In the genomic region with DNA sequence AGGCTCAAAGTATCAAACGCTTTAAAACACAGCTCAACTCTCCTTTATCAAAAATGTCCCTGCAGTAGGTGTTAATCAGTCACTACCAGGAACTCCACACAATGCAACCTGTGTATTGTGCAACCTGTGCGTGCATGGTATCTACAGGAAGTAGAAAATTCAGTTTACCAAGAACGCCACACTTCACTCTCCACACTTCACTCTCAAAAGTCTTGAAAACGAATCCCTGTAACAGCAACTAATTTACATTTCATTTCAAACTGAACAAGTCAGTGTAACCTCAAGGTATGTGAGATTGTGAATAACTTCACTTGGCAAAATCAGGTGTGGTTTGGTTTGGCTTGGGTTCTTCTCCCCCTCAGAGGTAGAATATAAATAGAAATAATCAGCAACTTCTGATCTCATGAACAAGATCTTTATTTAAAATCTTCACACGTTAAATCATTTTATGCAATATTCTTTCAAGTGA, we compare ENCODE assay signal across 8 cellular contexts. TPM values are rescaled to one million over a fixed set of nuclear protein-coding genes. Genes with fewer than 3 reads are reported as not detected.
DNase-seq lines count a peak whose midpoint lies in the region; ATAC-seq, FAIRE-seq and TF ChIP-seq lines count a peak whose summit lies in the region.

No MANE protein-coding gene starts in this region.

- H2BK12ac ChIP-seq in H1 (ENCODE audit: low read depth, low read length) = no peak overlapping the region

- H3K9me3 ChIP-seq in H1 (ENCODE audit: insufficient read depth in 2 of 2, low read depth in 1 of 2, low read length in 1 of 2) (no peaks in the 10 kb centered on the region), prostate gland (no peaks in the 10 kb centered on the region)

- H3K36me3 ChIP-seq in H1 (ENCODE audit: control insufficient read depth in 2 of 4, insufficient read depth in 4 of 4, low read length in 3 of 4) = no peaks in the 10 kb centered on the region
- H3K36me3 ChIP-seq in prostate gland = no peaks in the 10 kb centered on the region

- peak overlapping the region; percentile 80 to 91 for H3K4me2 ChIP-seq in H1 (ENCODE audit: insufficient read depth in 1 of 2, low read depth in 2 of 2, low read length in 2 of 2)

- no peak overlapping the region for H2BK120ac ChIP-seq in H1 (replicated peaks; ENCODE audit: low read depth, low read length)

- no peak overlapping the region for H3K56ac ChIP-seq in H1 (replicated peaks; ENCODE audit: insufficient read length, low read depth, low read length)

- H4K8ac ChIP-seq in H1 (ENCODE audit: extremely low read depth, insufficient read depth, low read length) = no peak overlapping the region

- TF ChIP-seq POLR2A in H1 (IDR thresholded peaks at IDR 0.05; ENCODE audit: control extremely low read depth in 1 of 2, low read depth in 2 of 2, low read length in 2 of 2) (no peak), prostate gland (IDR thresholded peaks at IDR 0.05) (no peak)

- no peak overlapping the region for H2AK5ac ChIP-seq in H1 (ENCODE audit: low read depth, low read length)

- H3K4ac ChIP-seq in H1 (replicated peaks; ENCODE audit: insufficient read length, low read depth, low read length) = no peak overlapping the region

- H3K4me3 ChIP-seq in H1 (ENCODE audit: extremely low read depth in 1 of 4, insufficient read depth in 2 of 4, low read depth in 3 of 4, low read length in 4 of 4) (peak overlapping the region in 1 of 4 experiments; percentile 94; a peak in 2 of 8 replicates), prostate gland (peak overlapping the region; percentile 81 to 91)

- no peak overlapping the region for H3K9ac ChIP-seq in H1 (replicated peaks in 1 of 4; ENCODE audit: extremely low read depth in 1 of 4, low read depth in 3 of 4, low read length in 3 of 4)

- H4K20me1 ChIP-seq in H1 (replicated peaks in 1 of 2; ENCODE audit: control insufficient read depth in 1 of 2, insufficient read depth in 2 of 2, low read length in 2 of 2) = peaks cover 0 to 4% of the 10 kb centered on the region in 2 experiments

- WGBS in H1 (ENCODE audit: extremely low coverage in 1 of 2, insufficient coverage in 1 of 2, insufficient read length in 1 of 2, insufficient replicate concordance in 2 of 2, low coverage in 1 of 2, low lambda C conversion rate in 2 of 2, missing lambda C conversion rate in 1 of 2), 2 experiments = 76% methylated on average over 5 of the region's 5 CpGs; no CpG with 5 or more reads in 1 of the 2 experiments
- 17% methylated on average over 5 of the region's 5 CpGs for WGBS in prostate gland

- H3K27me3 ChIP-seq in H1 (replicated peaks in 1 of 4; ENCODE audit: control insufficient read depth in 3 of 4, extremely low read depth in 1 of 4, insufficient read depth in 3 of 4, low read length in 3 of 4) = no peaks in the 10 kb centered on the region; a peak in 2 of 7 replicates
- no peaks in the 10 kb centered on the region for H3K27me3 ChIP-seq in prostate gland (replicated peaks; ENCODE audit: insufficient read depth)

- H2AFZ ChIP-seq in H1 (ENCODE audit: low read length) = no peak overlapping the region

- POLR2A ChIA-PET in H1 (lab: Charles Lee; ENCODE audit: partially characterized antibody) = interaction anchor here (1.3 kb wide), 1 partner anchor 114 kb away, joined by 3 read pairs; no protein-coding TSS in a partner anchor

- H3K79me1 ChIP-seq in H1 (ENCODE audit: low read depth, low read length) = peaks cover 9% of the 10 kb centered on the region; the same call in 1 of the 2 replicates

- H4K5ac ChIP-seq in H1 (ENCODE audit: insufficient read length, low read depth, low read length) = no peak overlapping the region

- peaks cover 4% of the 10 kb centered on the region; the same call in 1 of the 2 replicates for H3K23me2 ChIP-seq in H1 (ENCODE audit: low read depth, low read length)

- TF ChIP-seq CTCF in H1 (IDR thresholded peaks at IDR 0.05; ENCODE audit: control extremely low read depth in 1 of 3, insufficient read depth in 1 of 3, low read depth in 1 of 3, low read length in 3 of 3) (no peak), prostate gland (IDR thresholded peaks at IDR 0.05) (no peak)

- no peak overlapping the region for H3K14ac ChIP-seq in H1 (ENCODE audit: insufficient read length)

- DNase-seq in COLO668 (lab: John Stamatoyannopoulos, UW; ENCODE audit: unreplicated experiment) (peak; percentile 56), NOMO-1 (lab: John Stamatoyannopoulos, UW; ENCODE audit: unreplicated experiment in 2 of 2) (peak; percentile 18 to 82), H1 (ENCODE audit: low read depth in 1 of 2, low spot score in 2 of 2) (no peak), prostate gland (ENCODE audit: low spot score) (peak; percentile 67), EL (no peak)

- no peak overlapping the region for H2BK15ac ChIP-seq in H1 (ENCODE audit: low read length)

- peaks cover 10 to 57% of the 10 kb centered on the region in 2 experiments for H3K79me2 ChIP-seq in H1 (ENCODE audit: control insufficient read depth in 1 of 2, insufficient read depth in 2 of 2, low read length in 2 of 2)

- H3K27ac ChIP-seq in H1 (ENCODE audit: low read depth, low read length) = no peak overlapping the region
- peak overlapping the region; percentile 79 to 90 for H3K27ac ChIP-seq in prostate gland

- peaks cover 1 to 7% (median 3%) of the 10 kb centered on the region in 4 experiments; a peak in 6 of 7 replicates for H3K4me1 ChIP-seq in H1 (replicated peaks in 1 of 4; ENCODE audit: control insufficient read depth in 3 of 4, insufficient read depth in 4 of 4, low read length in 3 of 4)
- H3K4me1 ChIP-seq in prostate gland (replicated peaks) = no peaks in the 10 kb centered on the region

- TF ChIP-seq EP300 in H1 (IDR thresholded peaks at IDR 0.05; ENCODE audit: borderline replicate concordance in 1 of 2, low read depth in 2 of 2, low read length in 2 of 2) = no peak

- peak; percentile 27 for ATAC-seq in GM21825 (IDR thresholded peaks at IDR 0.05; ENCODE audit: unreplicated experiment)
- ATAC-seq in GM19397 (IDR thresholded peaks at IDR 0.05; ENCODE audit: unreplicated experiment) = no peak
- no peak for ATAC-seq in HG03469 (IDR thresholded peaks at IDR 0.05; ENCODE audit: unreplicated experiment)

- intact Hi-C loops in prostate gland (cut with DNase I) = no loop called here

- CTCF ChIA-PET in H1 (lab: Charles Lee; ENCODE audit: partially characterized antibody) = interaction anchor here (0.6 kb wide), 1 partner anchor 116 kb away, joined by 3 read pairs; no protein-coding TSS in a partner anchor

- no peak overlapping the region for H3K18ac ChIP-seq in H1 (ENCODE audit: extremely low read depth, low read length)

- no peak for FAIRE-seq in H1 (lab: Jason Lieb, UNC)

- no peak for TF ChIP-seq RAD21 in H1 (IDR thresholded peaks at IDR 0.05 in 1 of 2, conservative IDR thresholded peaks at IDR 0.05 in 1 of 2; ENCODE audit: low read depth in 2 of 2, low read length in 2 of 2)

- no peak overlapping the region for H4K91ac ChIP-seq in H1 (replicated peaks; ENCODE audit: insufficient read length, low read length)

- no peak overlapping the region for H3K23ac ChIP-seq in H1 (ENCODE audit: insufficient read length)

- H2BK5ac ChIP-seq in H1 (ENCODE audit: low read depth, low read length) = no peak overlapping the region

- H2BK20ac ChIP-seq in H1 (ENCODE audit: low read length) = no peak overlapping the region

TF ChIP-seq in H1, 55 proteins besides CTCF, POLR2A, EP300 and RAD21 (continues in another document):
- no peak for TF ChIP-seq ZNF274 (IDR thresholded peaks at IDR 0.05; ENCODE audit: borderline replicate concordance, extremely low read depth, low read length)
- TF ChIP-seq, protein P1, sequence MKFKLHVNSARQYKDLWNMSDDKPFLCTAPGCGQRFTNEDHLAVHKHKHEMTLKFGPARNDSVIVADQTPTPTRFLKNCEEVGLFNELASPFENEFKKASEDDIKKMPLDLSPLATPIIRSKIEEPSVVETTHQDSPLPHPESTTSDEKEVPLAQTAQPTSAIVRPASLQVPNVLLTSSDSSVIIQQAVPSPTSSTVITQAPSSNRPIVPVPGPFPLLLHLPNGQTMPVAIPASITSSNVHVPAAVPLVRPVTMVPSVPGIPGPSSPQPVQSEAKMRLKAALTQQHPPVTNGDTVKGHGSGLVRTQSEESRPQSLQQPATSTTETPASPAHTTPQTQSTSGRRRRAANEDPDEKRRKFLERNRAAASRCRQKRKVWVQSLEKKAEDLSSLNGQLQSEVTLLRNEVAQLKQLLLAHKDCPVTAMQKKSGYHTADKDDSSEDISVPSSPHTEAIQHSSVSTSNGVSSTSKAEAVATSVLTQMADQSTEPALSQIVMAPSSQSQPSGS (IDR thresholded peaks at IDR 0.05; ENCODE audit: low read length) = no peak
- TF ChIP-seq TAF7 (optimal IDR thresholded peaks at IDR 0.05; ENCODE audit: borderline replicate concordance, low read depth, low read length) = no peak
- no peak for TF ChIP-seq FOSL1 (IDR thresholded peaks at IDR 0.05; ENCODE audit: insufficient read depth, low read depth, low read length)

RNA-seq across cellular contexts. Expression of a gene that starts 1.6 kb away (rescaled TPM):
- total RNA-seq in H1 (2021; fragmentation: NEBNext Ultra II Directional; extraction: Animal tissue kit (Norgen Biotek cat#: 25700)) = 23.9 and 25.5 TPM in 2 replicates
- 5.1 and 5.4 TPM in 2 replicates for polyA plus RNA-seq in H1 (2011; rRNA removed)
- polyA plus RNA-seq in H1 (2011; cell fraction: cytosol; rRNA removed) = 7.1 TPM
- 14.4 TPM for polyA plus RNA-seq in H1 (2011; cell fraction: nucleus; rRNA removed)
- 7.4 to 10.7 TPM (median 9.7 TPM) in 4 replicates for polyA plus RNA-seq in H1 (2012, experiment 1 of 2)
- polyA plus RNA-seq in H1 (2012, experiment 2 of 2) = 1.7 TPM
- polyA plus RNA-seq in H1 (2013, experiment 1 of 2) = 9.1 TPM
- 8.7 TPM for polyA plus RNA-seq in H1 (2013, experiment 2 of 2)
- 20.7 and 26.1 TPM in 2 replicates for polyA minus RNA-seq in H1 (2011; rRNA and poly(A)+ RNA removed)
- 13.4 TPM for polyA minus RNA-seq in H1 (2011; cell fraction: cytosol; rRNA and poly(A)+ RNA removed)
- 45.3 TPM for polyA minus RNA-seq in H1 (2011; cell fraction: nucleus; rRNA and poly(A)+ RNA removed)
- 10 to 100 TPM; 36.5 to 53.2 TPM for total RNA-seq in prostate gland

Comparison
In these comparisons a context has a peak if more than half of its experiments do, and no peak if none do; other contexts are left out.
1. DNase-seq: peak in COLO668 (single experiment), NOMO-1 (2 of 2) and prostate gland (single experiment); none in H1 (0 of 2) and EL (single experiment).